20 cellular contexts compared by ENCODE assay signal in genomic region chr12:69396041-69396440, GRCh38. TPM values are rescaled to one million over a fixed set of nuclear protein-coding genes. Genes with fewer than 3 reads are reported as not detected.
A peak's percentile ranks its signal among the peaks of the same experiment; 100 is the strongest.
DNase-seq lines count a peak whose midpoint lies in the region; ATAC-seq and TF ChIP-seq lines count a peak whose summit lies in the region.
"Had no signal": no experiment of that assay in that cellular context is flagged by ENCODE, and none has a peak within 500 bp of the region (broad histone marks: within the 10 kb centered on the region; RNA-seq: fewer than 3 reads in every experiment).

No MANE protein-coding gene starts in this region.

- H3K4me1 ChIP-seq in SK-N-SH (ENCODE audit: control insufficient read depth in 1 of 2, insufficient read depth in 2 of 2, low read depth in 1 of 2, low read length in 1 of 2) (peaks cover 0 to 6% of the 10 kb centered on the region in 2 experiments; a peak in 1 of 4 replicates), smooth muscle cell (ENCODE audit: low read depth) (peaks cover 23% of the 10 kb centered on the region)
- H3K4me1 ChIP-seq: BLaER1 treated with 17β-estradiol and CSF1 and Interleukin-3, amounts not matched to agents 10 nM and 100 nM; Caco-2; Peyer's patch had no signal

- no peak overlapping the region for H3K9ac ChIP-seq in SK-N-SH
- H3K9ac ChIP-seq in smooth muscle cell (ENCODE audit: low read depth), result peak overlapping the region; percentile 90
- H3K9ac ChIP-seq: BLaER1 treated with 17β-estradiol and CSF1 and Interleukin-3, amounts not matched to agents 10 nM and 100 nM had no signal

- H3K4me3 ChIP-seq in SK-N-SH (ENCODE audit: low read depth in 2 of 2, low read length in 1 of 2), result no peak overlapping the region
- H3K4me3 ChIP-seq in smooth muscle cell, result no peak overlapping the region
- H3K4me3 ChIP-seq: BLaER1 treated with 17β-estradiol and CSF1 and Interleukin-3, amounts not matched to agents 10 nM and 100 nM; Peyer's patch had no signal

- DNase-seq in SK-N-SH, result no peak
- DNase-seq in amniotic epithelial cell (ENCODE audit: low read depth), result peak; percentile 75
- DNase-seq in kidney tubule cell (ENCODE audit: low spot score), result peak; percentile 35
- DNase-seq in smooth muscle cell (lab: John Stamatoyannopoulos, UW; ENCODE audit: unreplicated experiment), result no peak
- no peak for DNase-seq in activated CD8-positive, alpha-beta memory T cell treated with anti-CD3 and anti-CD28 coated beads for 24 hours
- no peak for DNase-seq in stimulated activated naive CD4-positive, alpha-beta T cell (lab: John Stamatoyannopoulos, UW)
- DNase-seq: Caco-2; CD4-positive, alpha-beta memory T cell; KBM-7; NCI-H1092 treated with DMSO at 0.1 percent for 48 hours; NCI-H146; NCI-H2029; NCI-H226; NCI-H510A treated with DMSO at 0.1 percent for 48 hours; NCI-H82; Peyer's patch had no signal

- no peak for ATAC-seq in SK-N-SH treated with all-trans-retinoic acid at 6 μM for 48 hours
- ATAC-seq in HG03045 (IDR thresholded peaks at IDR 0.05; ENCODE audit: unreplicated experiment), result no peak

- TF ChIP-seq EP300 in SK-N-SH (IDR thresholded peaks at IDR 0.05; ENCODE audit: borderline replicate concordance in 1 of 2, low read depth in 1 of 2, low read length in 1 of 2), result no peak

- H3K27me3 ChIP-seq in SK-N-SH (ENCODE audit: insufficient read depth) (no peaks in the 10 kb centered on the region), smooth muscle cell (ENCODE audit: low read depth) (no peaks in the 10 kb centered on the region)
- H3K27me3 ChIP-seq: BLaER1 treated with 17β-estradiol and CSF1 and Interleukin-3, amounts not matched to agents 10 nM and 100 nM; Peyer's patch had no signal

- no peak for TF ChIP-seq RAD21 in SK-N-SH (IDR thresholded peaks at IDR 0.05; ENCODE audit: low read length)

- H3K9me2 ChIP-seq in SK-N-SH, result no peaks in the 10 kb centered on the region

- H4K20me1 ChIP-seq in SK-N-SH (ENCODE audit: insufficient read depth) (no peaks in the 10 kb centered on the region), smooth muscle cell (ENCODE audit: low read depth) (no peaks in the 10 kb centered on the region)
- H4K20me1 ChIP-seq: BLaER1 treated with 17β-estradiol and CSF1 and Interleukin-3, amounts not matched to agents 10 nM and 100 nM had no signal

- POLR2A ChIA-PET in SK-N-SH (lab: Yijun Ruan, JAX), result no interaction called here

- TF ChIP-seq CTCF in SK-N-SH (IDR thresholded peaks at IDR 0.05), result no peak
- no peak for TF ChIP-seq CTCF in smooth muscle cell (IDR thresholded peaks at IDR 0.05; ENCODE audit: borderline replicate concordance, insufficient read depth, poor library complexity, severe bottlenecking)

- H3F3A ChIP-seq in SK-N-SH (replicated peaks; ENCODE audit: insufficient read depth) (no peaks in the 10 kb centered on the region), smooth muscle cell (ENCODE audit: low read depth) (peaks cover 43% of the 10 kb centered on the region)

- H2AFZ ChIP-seq in SK-N-SH (ENCODE audit: low read depth) (no peak overlapping the region), smooth muscle cell (ENCODE audit: low read depth) (no peak overlapping the region)

- no peak overlapping the region for H3K27ac ChIP-seq in SK-N-SH (ENCODE audit: low read depth in 2 of 2, low read length in 1 of 2)
- H3K27ac ChIP-seq in smooth muscle cell (ENCODE audit: low read depth), result peak overlapping the region; percentile 97
- H3K27ac ChIP-seq: 22Rv1; BLaER1 treated with 17β-estradiol and CSF1 and Interleukin-3, amounts not matched to agents 10 nM and 100 nM; Peyer's patch had no signal

- H3K79me2 ChIP-seq in SK-N-SH (ENCODE audit: insufficient read depth), result no peaks in the 10 kb centered on the region
- H3K79me2 ChIP-seq in smooth muscle cell (ENCODE audit: low read depth), result no peaks in the 10 kb centered on the region

- 60% methylated on average over 1 of the region's 1 CpG for WGBS in SK-N-SH (ENCODE audit: low lambda C conversion rate)
- WGBS in smooth muscle cell (ENCODE audit: low lambda C conversion rate), result 5% methylated on average over 1 of the region's 1 CpG

- H3K4me2 ChIP-seq in SK-N-SH (no peak overlapping the region), smooth muscle cell (peak overlapping the region; percentile 46)
- H3K4me2 ChIP-seq: BLaER1 treated with 17β-estradiol and CSF1 and Interleukin-3, amounts not matched to agents 10 nM and 100 nM had no signal

- CTCF ChIA-PET in SK-N-SH (lab: Yijun Ruan, JAX), result interaction anchor here (1.2 to 1.5 kb wide), 2 partner anchors 111 to 175 kb away, joined by 3 to 5 read pairs; no protein-coding TSS in a partner anchor

- no peaks in the 10 kb centered on the region for H3K9me3 ChIP-seq in SK-N-SH
- H3K9me3 ChIP-seq in smooth muscle cell (replicated peaks; ENCODE audit: low read depth), result no peaks in the 10 kb centered on the region
- H3K9me3 ChIP-seq: Peyer's patch had no signal

- H3K36me3 ChIP-seq in SK-N-SH (replicated peaks in 1 of 2; ENCODE audit: control insufficient read depth in 1 of 2, insufficient read depth in 2 of 2, low read length in 1 of 2) (peaks cover 6 to 30% of the 10 kb centered on the region in 2 experiments), smooth muscle cell (ENCODE audit: low read depth) (peaks cover 14% of the 10 kb centered on the region)

TF ChIP-seq in SK-N-SH treated with all-trans-retinoic acid at 6 μM for 48 hours, 23 proteins besides CTCF, POLR2A, EP300 and RAD21:
- TF ChIP-seq BACH2 (CRISPR knock-in tag; IDR thresholded peaks at IDR 0.05; ENCODE audit: borderline replicate concordance), result no peak
- peak; percentile 9; the same call in 1 of the 2 replicates for TF ChIP-seq ISL1 (CRISPR knock-in tag; IDR thresholded peaks at IDR 0.05)
- no peak for TF ChIP-seq ZFP30 (CRISPR knock-in tag; IDR thresholded peaks at IDR 0.05)
- no peak for TF ChIP-seq ZNF8 (CRISPR knock-in tag; IDR thresholded peaks at IDR 0.05)
- TF ChIP-seq ZNF70 (CRISPR knock-in tag; IDR thresholded peaks at IDR 0.05), result no peak
- TF ChIP-seq RARB (CRISPR knock-in tag; IDR thresholded peaks at IDR 0.05), result no peak
- TF ChIP-seq PPARA (CRISPR knock-in tag; IDR thresholded peaks at IDR 0.05; ENCODE audit: borderline replicate concordance), result no peak
- TF ChIP-seq TOX (CRISPR knock-in tag; IDR thresholded peaks at IDR 0.05; ENCODE audit: borderline replicate concordance), result no peak
TF ChIP-seq in SK-N-SH treated with all-trans-retinoic acid at 6 μM for 48 hours: peak in this region for 1.

TF ChIP-seq in SK-N-SH, 30 proteins besides CTCF, POLR2A, EP300 and RAD21:
- TF ChIP-seq GATA2 (CRISPR knock-in tag; IDR thresholded peaks at IDR 0.05) (no peak), FOXJ3 (CRISPR knock-in tag; IDR thresholded peaks at IDR 0.05) (no peak), RFX5 (IDR thresholded peaks at IDR 0.05; ENCODE audit: low read length) (no peak), EZH2phosphoT487 (IDR thresholded peaks at IDR 0.05; ENCODE audit: borderline replicate concordance, low read depth) (no peak), ELF1 (IDR thresholded peaks at IDR 0.05) (no peak), TEAD4 (IDR thresholded peaks at IDR 0.05; ENCODE audit: borderline replicate concordance, insufficient read depth) (no peak), TAF1 (IDR thresholded peaks at IDR 0.05; ENCODE audit: borderline replicate concordance, low read depth, low read length) (no peak)
- TF ChIP-seq, protein P1, sequence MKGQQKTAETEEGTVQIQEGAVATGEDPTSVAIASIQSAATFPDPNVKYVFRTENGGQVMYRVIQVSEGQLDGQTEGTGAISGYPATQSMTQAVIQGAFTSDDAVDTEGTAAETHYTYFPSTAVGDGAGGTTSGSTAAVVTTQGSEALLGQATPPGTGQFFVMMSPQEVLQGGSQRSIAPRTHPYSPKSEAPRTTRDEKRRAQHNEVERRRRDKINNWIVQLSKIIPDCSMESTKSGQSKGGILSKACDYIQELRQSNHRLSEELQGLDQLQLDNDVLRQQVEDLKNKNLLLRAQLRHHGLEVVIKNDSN (IDR thresholded peaks at IDR 0.05; ENCODE audit: borderline replicate concordance, low read depth), result no peak
TF ChIP-seq in SK-N-SH: peak in this region for 0.

RNA-seq across cellular contexts. Expression of gene YEATS4, which starts 36.5 kb away (rescaled TPM):
- polyA plus RNA-seq in SK-N-SH (2012; rRNA removed) (11.4 and 13.2 TPM in 2 replicates), smooth muscle cell (9.9 and 21.4 TPM in 2 replicates)
- 12.1 and 17.1 TPM in 2 replicates for polyA plus RNA-seq in SK-N-SH (2012; cell fraction: cytosol; rRNA removed)
- 7.5 and 8.5 TPM in 2 replicates for polyA plus RNA-seq in SK-N-SH (2012; cell fraction: nucleus; rRNA removed)
- total RNA-seq in smooth muscle cell, result 22.8 and 32.7 TPM in 2 replicates

RNA-seq across cellular contexts. Expression of gene LYZ, which starts 47.9 kb away (rescaled TPM):
- polyA plus RNA-seq in SK-N-SH (2012; rRNA removed) (not detected in 2 replicates), smooth muscle cell (not detected in 2 replicates)
- 0.01 and 0.03 TPM in 2 replicates for polyA plus RNA-seq in SK-N-SH (2012; cell fraction: cytosol; rRNA removed)
- 0.05 TPM in 1 of 2 replicates, not detected in the other for polyA plus RNA-seq in SK-N-SH (2012; cell fraction: nucleus; rRNA removed)
- total RNA-seq in smooth muscle cell, result not detected in 2 replicates

Comparison
In these comparisons a context has a peak if more than half of its experiments do, and no peak if none do; other contexts are left out.
1. DNase-seq: peak in amniotic epithelial cell (single experiment) and kidney tubule cell (single experiment); none in SK-N-SH (single experiment), smooth muscle cell (single experiment), activated CD8-positive, alpha-beta memory T cell treated with anti-CD3 and anti-CD28 coated beads for 24 hours (single experiment) and stimulated activated naive CD4-positive, alpha-beta T cell (0 of 6).